In the genomic region with DNA sequence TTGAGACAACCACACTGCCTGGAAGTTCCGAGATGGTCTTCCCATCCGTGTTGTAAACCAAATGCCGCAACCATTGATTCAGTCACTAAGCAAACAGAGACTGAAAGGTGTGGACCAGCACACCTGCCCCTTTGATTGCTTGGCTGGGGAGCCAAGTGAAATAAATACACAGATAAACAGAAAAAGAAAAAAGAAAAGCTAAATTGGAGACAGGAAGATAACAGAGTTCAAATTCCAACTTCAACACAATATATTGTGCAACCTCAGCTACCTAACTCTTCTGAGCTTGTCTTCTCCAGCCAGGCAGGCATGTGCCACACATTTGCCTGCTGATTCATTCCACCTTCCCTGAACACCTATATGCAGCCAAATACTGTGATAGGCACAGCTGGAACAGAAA, we compare ENCODE assay signal across 1 cellular context.
TF ChIP-seq lines count a peak whose summit lies in the region.

No MANE protein-coding gene starts in this region.

TF ChIP-seq in HepG2, 621 proteins besides CTCF, POLR2A, EP300 and RAD21 (continued from another document and continues in another):
- no peak for TF ChIP-seq EED (CRISPR knock-in tag; IDR thresholded peaks at IDR 0.05)
- no peak for TF ChIP-seq THAP9 (CRISPR knock-in tag; IDR thresholded peaks at IDR 0.05; ENCODE audit: borderline replicate concordance)
- no peak for TF ChIP-seq ZNF263 (CRISPR knock-in tag; IDR thresholded peaks at IDR 0.05)
- TF ChIP-seq NR3C1 (CRISPR knock-in tag; IDR thresholded peaks at IDR 0.05), result no peak
- TF ChIP-seq ZNF484 (CRISPR knock-in tag; IDR thresholded peaks at IDR 0.05; ENCODE audit: borderline replicate concordance, low read depth), result no peak
- no peak for TF ChIP-seq ZNF737 (CRISPR knock-in tag; IDR thresholded peaks at IDR 0.05; ENCODE audit: borderline replicate concordance)
- TF ChIP-seq SAP130 (CRISPR knock-in tag; IDR thresholded peaks at IDR 0.05; ENCODE audit: low read depth), result no peak
- TF ChIP-seq FOXA3 (CRISPR knock-in tag; IDR thresholded peaks at IDR 0.05), result peak; percentile 76
- TF ChIP-seq ZNF720 (CRISPR knock-in tag; IDR thresholded peaks at IDR 0.05), result no peak
- TF ChIP-seq ZNF296 (CRISPR knock-in tag; conservative IDR thresholded peaks at IDR 0.05), result no peak
- no peak for TF ChIP-seq ZNF33B (CRISPR knock-in tag; IDR thresholded peaks at IDR 0.05)
- TF ChIP-seq ZSCAN31 (CRISPR knock-in tag; IDR thresholded peaks at IDR 0.05; ENCODE audit: low read depth), result 0 out of 2 replicates have a peak, but pooled peaks have one; percentile 38
- no peak for TF ChIP-seq ZNF687 (CRISPR knock-in tag; IDR thresholded peaks at IDR 0.05)
- TF ChIP-seq SOX13 (IDR thresholded peaks at IDR 0.05), result no peak; the same call in 1 of the 2 replicates
- peak in 1 of 2 experiments; percentile 89; a peak in 2 of 4 replicates for TF ChIP-seq SOX13 (CRISPR knock-in tag; conservative IDR thresholded peaks at IDR 0.05 in 1 of 2, IDR thresholded peaks at IDR 0.05 in 1 of 2)
- TF ChIP-seq KDM6A (CRISPR knock-in tag; IDR thresholded peaks at IDR 0.05; ENCODE audit: low read depth), result 0 out of 2 replicates have a peak, but pooled peaks have one; percentile 38
- TF ChIP-seq CSRNP1 (CRISPR knock-in tag; IDR thresholded peaks at IDR 0.05), result no peak
- TF ChIP-seq, protein P1, sequence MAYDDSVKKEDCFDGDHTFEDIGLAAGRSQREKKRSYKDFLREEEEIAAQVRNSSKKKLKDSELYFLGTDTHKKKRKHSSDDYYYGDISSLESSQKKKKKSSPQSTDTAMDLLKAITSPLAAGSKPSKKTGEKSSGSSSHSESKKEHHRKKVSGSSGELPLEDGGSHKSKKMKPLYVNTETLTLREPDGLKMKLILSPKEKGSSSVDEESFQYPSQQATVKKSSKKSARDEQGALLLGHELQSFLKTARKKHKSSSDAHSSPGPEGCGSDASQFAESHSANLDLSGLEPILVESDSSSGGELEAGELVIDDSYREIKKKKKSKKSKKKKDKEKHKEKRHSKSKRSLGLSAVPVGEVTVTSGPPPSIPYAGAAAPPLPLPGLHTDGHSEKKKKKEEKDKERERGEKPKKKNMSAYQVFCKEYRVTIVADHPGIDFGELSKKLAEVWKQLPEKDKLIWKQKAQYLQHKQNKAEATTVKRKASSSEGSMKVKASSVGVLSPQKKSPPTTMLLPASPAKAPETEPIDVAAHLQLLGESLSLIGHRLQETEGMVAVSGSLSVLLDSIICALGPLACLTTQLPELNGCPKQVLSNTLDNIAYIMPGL (CRISPR knock-in tag; IDR thresholded peaks at IDR 0.05; ENCODE audit: borderline replicate concordance in 1 of 2, low read depth in 1 of 2), result no peak
- no peak for TF ChIP-seq ZNF513 (CRISPR knock-in tag; conservative IDR thresholded peaks at IDR 0.05)
- 0 out of 2 replicates have a peak, but pooled peaks have one; percentile 29 for TF ChIP-seq SKIL (CRISPR knock-in tag; IDR thresholded peaks at IDR 0.05; ENCODE audit: borderline replicate concordance)
- TF ChIP-seq KLF9 (CRISPR knock-in tag; IDR thresholded peaks at IDR 0.05; ENCODE audit: low read depth), result no peak
- TF ChIP-seq NCOR1 (IDR thresholded peaks at IDR 0.05; ENCODE audit: borderline replicate concordance, low read length), result peak; percentile 59; the same call in 1 of the 2 replicates
- TF ChIP-seq PRMT3 (CRISPR knock-in tag; IDR thresholded peaks at IDR 0.05; ENCODE audit: borderline replicate concordance, low read depth), result no peak
- TF ChIP-seq NFE2L2 (IDR thresholded peaks at IDR 0.05; ENCODE audit: low read length), result no peak
- TF ChIP-seq GABPA (IDR thresholded peaks at IDR 0.05; ENCODE audit: low read depth, low read length), result no peak
- TF ChIP-seq GABPA (CRISPR knock-in tag; IDR thresholded peaks at IDR 0.05; ENCODE audit: low read depth), result peak; percentile 44; the same call in 1 of the 2 replicates
- no peak for TF ChIP-seq ZFP37 (CRISPR knock-in tag; IDR thresholded peaks at IDR 0.05; ENCODE audit: borderline replicate concordance)
- TF ChIP-seq SMAD3 (CRISPR knock-in tag; IDR thresholded peaks at IDR 0.05), result no peak; the same call in 1 of the 2 replicates
- no peak for TF ChIP-seq NONO (IDR thresholded peaks at IDR 0.05)
- peak; percentile 59 for TF ChIP-seq NONO (CRISPR knock-in tag; conservative IDR thresholded peaks at IDR 0.05)
- peak; percentile 27; the same call in 1 of the 2 replicates for TF ChIP-seq ZNF652 (CRISPR knock-in tag; IDR thresholded peaks at IDR 0.05; ENCODE audit: borderline replicate concordance, low read depth)
- peak; percentile 89 for TF ChIP-seq ZEB1 (IDR thresholded peaks at IDR 0.05; ENCODE audit: insufficient replicate concordance, low read depth)
- TF ChIP-seq NFYB (CRISPR knock-in tag; IDR thresholded peaks at IDR 0.05), result no peak
- TF ChIP-seq, protein P2, sequence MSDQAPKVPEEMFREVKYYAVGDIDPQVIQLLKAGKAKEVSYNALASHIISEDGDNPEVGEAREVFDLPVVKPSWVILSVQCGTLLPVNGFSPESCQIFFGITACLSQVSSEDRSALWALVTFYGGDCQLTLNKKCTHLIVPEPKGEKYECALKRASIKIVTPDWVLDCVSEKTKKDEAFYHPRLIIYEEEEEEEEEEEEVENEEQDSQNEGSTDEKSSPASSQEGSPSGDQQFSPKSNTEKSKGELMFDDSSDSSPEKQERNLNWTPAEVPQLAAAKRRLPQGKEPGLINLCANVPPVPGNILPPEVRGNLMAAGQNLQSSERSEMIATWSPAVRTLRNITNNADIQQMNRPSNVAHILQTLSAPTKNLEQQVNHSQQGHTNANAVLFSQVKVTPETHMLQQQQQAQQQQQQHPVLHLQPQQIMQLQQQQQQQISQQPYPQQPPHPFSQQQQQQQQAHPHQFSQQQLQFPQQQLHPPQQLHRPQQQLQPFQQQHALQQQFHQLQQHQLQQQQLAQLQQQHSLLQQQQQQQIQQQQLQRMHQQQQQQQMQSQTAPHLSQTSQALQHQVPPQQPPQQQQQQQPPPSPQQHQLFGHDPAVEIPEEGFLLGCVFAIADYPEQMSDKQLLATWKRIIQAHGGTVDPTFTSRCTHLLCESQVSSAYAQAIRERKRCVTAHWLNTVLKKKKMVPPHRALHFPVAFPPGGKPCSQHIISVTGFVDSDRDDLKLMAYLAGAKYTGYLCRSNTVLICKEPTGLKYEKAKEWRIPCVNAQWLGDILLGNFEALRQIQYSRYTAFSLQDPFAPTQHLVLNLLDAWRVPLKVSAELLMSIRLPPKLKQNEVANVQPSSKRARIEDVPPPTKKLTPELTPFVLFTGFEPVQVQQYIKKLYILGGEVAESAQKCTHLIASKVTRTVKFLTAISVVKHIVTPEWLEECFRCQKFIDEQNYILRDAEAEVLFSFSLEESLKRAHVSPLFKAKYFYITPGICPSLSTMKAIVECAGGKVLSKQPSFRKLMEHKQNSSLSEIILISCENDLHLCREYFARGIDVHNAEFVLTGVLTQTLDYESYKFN (CRISPR knock-in tag; conservative IDR thresholded peaks at IDR 0.05), result peak; percentile 81
